ENCODE assay signal across 22 cellular contexts in the genomic region with DNA sequence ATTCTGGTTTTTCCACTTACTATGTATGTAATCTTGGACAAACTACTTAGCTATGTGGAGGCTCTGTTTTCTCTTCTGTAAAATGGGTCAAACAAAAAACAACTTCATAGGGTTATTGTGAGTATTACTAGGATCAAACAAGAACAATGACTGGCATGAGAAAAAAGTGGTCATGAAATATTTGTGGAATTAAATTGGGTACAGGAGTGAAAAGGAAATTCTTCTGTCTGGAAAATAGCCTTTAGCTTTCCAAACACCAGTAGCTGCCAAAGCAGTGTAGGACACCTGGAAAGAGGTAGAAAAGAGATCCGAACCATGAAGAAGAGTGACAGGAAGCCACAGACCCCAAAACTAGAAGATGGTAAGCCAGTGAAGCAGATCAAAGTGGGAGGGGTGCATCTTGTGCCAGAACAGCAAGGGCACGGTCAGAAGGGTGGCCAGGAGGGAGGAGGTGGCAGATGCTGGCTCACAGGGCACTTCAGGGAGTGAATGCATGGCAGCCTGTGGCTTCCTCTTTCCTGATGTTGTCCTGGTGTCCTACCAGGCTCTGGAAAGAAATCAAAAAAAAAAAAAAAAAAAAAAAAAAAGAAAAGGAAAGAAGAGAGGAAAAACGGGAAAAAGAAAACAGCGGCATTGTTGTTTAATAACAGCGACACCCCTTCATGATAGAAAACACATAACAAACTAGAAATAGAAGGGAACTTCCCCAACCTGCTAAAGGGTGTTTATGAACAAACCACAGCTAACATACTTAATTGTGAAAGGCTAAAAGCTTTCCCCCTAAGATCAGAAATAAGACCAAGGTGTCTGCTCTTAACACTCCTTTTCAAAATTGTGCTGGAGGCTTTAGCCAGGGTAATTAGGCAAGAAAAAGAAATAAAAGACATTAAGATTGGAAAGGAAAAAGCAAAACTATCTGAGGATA.
"Had no signal": no experiment of that assay in that cellular context is flagged by ENCODE, and none has a peak within 500 bp of the region (broad histone marks: within the 10 kb centered on the region; RNA-seq: fewer than 3 reads in every experiment).

No MANE protein-coding gene starts in this region.

- H3K27me3 ChIP-seq: esophagus muscularis mucosa, neural progenitor cell, testis, transverse colon had no signal

- H3K4me2 ChIP-seq: neural progenitor cell had no signal

- H2AFZ ChIP-seq: neural progenitor cell had no signal

- H3K27ac ChIP-seq: esophagus muscularis mucosa, neural progenitor cell, testis, transverse colon had no signal

- H3K4me3 Mint-ChIP-seq: activated B cell treated with CpG ODN at 0.5 μM for 24 hours; activated CD8-positive, alpha-beta memory T cell treated with anti-CD3 and anti-CD28 coated beads, Interleukin-2, amount 10 ng/mL, durations not matched to agents 7 days and 5 days; activated CD8-positive, alpha-beta T cell treated with anti-CD3 and anti-CD28 coated beads, Interleukin-2, amount 10 ng/mL, durations not matched to agents 7 days and 5 days; central memory CD8-positive, alpha-beta T cell; dendritic cell treated with granulocyte-macrophage colony-stimulating factor and Interleukin-4, amounts not matched to agents 40 ng/mL and 50 ng/mL, for 4 days; mesothelial cell of epicardium; naive thymus-derived CD8-positive, alpha-beta T cell; neural progenitor cell had no signal

- DNase-seq: activated B cell treated with CpG ODN at 0.5 μM for 24 hours; activated CD8-positive, alpha-beta memory T cell treated with anti-CD3 and anti-CD28 coated beads, Interleukin-2, amount 10 ng/mL, durations not matched to agents 7 days and 5 days; activated CD8-positive, alpha-beta T cell treated with anti-CD3 and anti-CD28 coated beads, Interleukin-2, amount 10 ng/mL, durations not matched to agents 7 days and 5 days; activated T-cell treated with anti-CD3 and anti-CD28 coated beads, Interleukin-2, amount 50 U/mL, for 48 hours; effector CD4-positive, alpha-beta T cell; foreskin melanocyte; mammary epithelial cell; naive thymus-derived CD8-positive, alpha-beta T cell; right cardiac atrium; stimulated activated CD4-positive, alpha-beta T cell treated with anti-CD3 and anti-CD28 coated beads, Interleukin-15, amount 100 ng/mL, for 24 hours; stimulated activated CD4-positive, alpha-beta T cell treated with anti-CD3 and anti-CD28 coated beads, Interleukin-2, amount 100 ng/mL, for 24 hours; stimulated activated naive CD4-positive, alpha-beta T cell treated with Interleukin-2 at 50 U/mL for 16 hours; T-helper 2 cell; testis; transverse colon had no signal

- H3K36me3 Mint-ChIP-seq: activated CD8-positive, alpha-beta memory T cell treated with anti-CD3 and anti-CD28 coated beads, Interleukin-2, amount 10 ng/mL, durations not matched to agents 7 days and 5 days; mesothelial cell of epicardium had no signal

- ATAC-seq: activated CD8-positive, alpha-beta memory T cell treated with anti-CD3 and anti-CD28 coated beads, Interleukin-2, amount 10 ng/mL, durations not matched to agents 7 days and 5 days; activated CD8-positive, alpha-beta T cell treated with anti-CD3 and anti-CD28 coated beads, Interleukin-2, amount 10 ng/mL, durations not matched to agents 7 days and 5 days; activated naive CD4-positive, alpha-beta T cell treated with anti-CD3 and anti-CD28 coated beads, Interleukin-2, amount 50 U/mL, for 72 hours; naive thymus-derived CD8-positive, alpha-beta T cell; right cardiac atrium had no signal

- H3K36me3 ChIP-seq: esophagus muscularis mucosa, neural progenitor cell, transverse colon had no signal

- H3K4me3 ChIP-seq: esophagus muscularis mucosa, neural progenitor cell, testis, transverse colon had no signal

- H3K9me3 ChIP-seq: testis, transverse colon had no signal

- H3K4me1 ChIP-seq: neural progenitor cell, testis, transverse colon had no signal

- H3K27ac Mint-ChIP-seq: activated B cell treated with CpG ODN at 0.5 μM for 24 hours; activated CD8-positive, alpha-beta memory T cell treated with anti-CD3 and anti-CD28 coated beads, Interleukin-2, amount 10 ng/mL, durations not matched to agents 7 days and 5 days; activated CD8-positive, alpha-beta T cell treated with anti-CD3 and anti-CD28 coated beads, Interleukin-2, amount 10 ng/mL, durations not matched to agents 7 days and 5 days; activated naive CD4-positive, alpha-beta T cell treated with anti-CD3 and anti-CD28 coated beads, Interleukin-2, amount 50 U/mL, for 72 hours; activated T-helper 2 cell treated with anti-CD3 and anti-CD28 coated beads, Interferon-gamma antibody, Interleukin-2, Interleukin-4, amounts not matched to agents 10 μg/mL and 5 μg/mL and 100 μg/mL, durations not matched to agents 14 hours and 24 hours and 36 hours; dendritic cell treated with granulocyte-macrophage colony-stimulating factor and Interleukin-4, amounts not matched to agents 40 ng/mL and 50 ng/mL, for 4 days; mesothelial cell of epicardium; neural progenitor cell had no signal

- H3K9ac ChIP-seq: neural progenitor cell had no signal

- H3K9me3 Mint-ChIP-seq: dendritic cell treated with granulocyte-macrophage colony-stimulating factor and Interleukin-4, amounts not matched to agents 40 ng/mL and 50 ng/mL, for 4 days had no signal

- H3K4me1 Mint-ChIP-seq: central memory CD8-positive, alpha-beta T cell; neural progenitor cell had no signal
